8 cellular contexts compared by ENCODE assay signal in genomic region chr2:73072416-73072815, GRCh38. TPM values are rescaled to one million over a fixed set of nuclear protein-coding genes. Genes with fewer than 3 reads are reported as not detected.
DNase-seq lines count a peak whose midpoint lies in the region; ATAC-seq and TF ChIP-seq lines count a peak whose summit lies in the region.

No MANE protein-coding gene starts in this region.

- intact Hi-C loops in Caco-2 (cut with micrococcal nuclease; ENCODE audit: unreplicated experiment) = loop anchor here (5.0 kb wide), 2 partner anchors 90 to 105 kb away; no protein-coding TSS in a partner anchor
- intact Hi-C loops in PC-3 (cut with micrococcal nuclease) = loop anchor here (5.0 kb wide), 3 partner anchors 60 to 180 kb away; no protein-coding TSS in a partner anchor

- H3K4me3 ChIP-seq in Caco-2 (ENCODE audit: low read depth, low read length) = no peak overlapping the region
- H3K4me3 ChIP-seq in PC-3 (ENCODE audit: low read length) = no peak overlapping the region
- H3K4me3 ChIP-seq in trophoblast cell (ENCODE audit: low read depth, low read length) = no peak overlapping the region

- BruUV-seq in Caco-2 (replicated peaks; lab: Mats Ljungman, UMichigan) = no TSS peak
- no TSS peak for BruUV-seq in PC-3 (replicated peaks; lab: Mats Ljungman, UMichigan)

- H3K4me3 Mint-ChIP-seq in Caco-2 (ENCODE audit: unreplicated experiment) (peak overlapping the region; percentile 78), endothelial cell (ENCODE audit: unreplicated experiment) (peak overlapping the region; percentile 94)

- H3K9me3 Mint-ChIP-seq in Caco-2 (ENCODE audit: unreplicated experiment) (no peaks in the 10 kb centered on the region), endothelial cell (ENCODE audit: unreplicated experiment) (no peaks in the 10 kb centered on the region)

- H3K4me1 ChIP-seq in Caco-2 = 0 out of 2 replicates have a peak, but pooled peaks cover 6% of the 10 kb centered on the region
- H3K4me1 ChIP-seq in PC-3 (ENCODE audit: insufficient read depth, low read length) = peaks cover 22% of the 10 kb centered on the region
- H3K4me1 ChIP-seq in trophoblast cell (ENCODE audit: control insufficient read depth in 1 of 2, insufficient read depth in 2 of 2, low read length in 2 of 2) = peaks cover 11% of the 10 kb centered on the region in 2 experiments

- H3K36me3 ChIP-seq in Caco-2 (ENCODE audit: control insufficient read depth, insufficient read depth, low read length) (no peaks in the 10 kb centered on the region), PC-3 (ENCODE audit: low read depth, low read length) (no peaks in the 10 kb centered on the region; the same call in 1 of the 2 replicates), trophoblast cell (ENCODE audit: control insufficient read depth in 1 of 2, insufficient read depth in 2 of 2, low read length in 2 of 2) (peaks cover 2 to 6% of the 10 kb centered on the region in 2 experiments)

- H3K27ac ChIP-seq in PC-3 (ENCODE audit: low read length) = no peak overlapping the region
- H3K27ac ChIP-seq in trophoblast cell (ENCODE audit: low read depth, low read length) = no peak overlapping the region

- no peak overlapping the region for H2BK12ac ChIP-seq in trophoblast cell (ENCODE audit: low read length)

- H3K4ac ChIP-seq in trophoblast cell (ENCODE audit: low read depth, low read length) = no peak overlapping the region

- peaks cover 36% of the 10 kb centered on the region for H3K79me2 ChIP-seq in PC-3 (ENCODE audit: low read length)
- peaks cover 11% of the 10 kb centered on the region for H3K79me2 ChIP-seq in trophoblast cell (ENCODE audit: control insufficient read depth, insufficient read depth, low read length, poor library complexity)

- H3K27me3 Mint-ChIP-seq in Caco-2 (ENCODE audit: insufficient read depth, unreplicated experiment) = no peaks in the 10 kb centered on the region
- peaks cover 22% of the 10 kb centered on the region for H3K27me3 Mint-ChIP-seq in endothelial cell (ENCODE audit: unreplicated experiment)

- H4K91ac ChIP-seq in trophoblast cell (ENCODE audit: low read depth, low read length) = no peak overlapping the region

- H4K12ac ChIP-seq in trophoblast cell (ENCODE audit: low read depth, low read length) = no peak overlapping the region

- no peak overlapping the region for H3K23ac ChIP-seq in trophoblast cell (ENCODE audit: low read length)

- H3K79me1 ChIP-seq in trophoblast cell (ENCODE audit: low read length) = peaks cover 15% of the 10 kb centered on the region

- H3K14ac ChIP-seq in trophoblast cell (ENCODE audit: low read length) = no peak overlapping the region

- H2AFZ ChIP-seq in PC-3 (ENCODE audit: low read length) (no peak overlapping the region), trophoblast cell (ENCODE audit: insufficient read depth, low read length, poor library complexity) (no peak overlapping the region)

- CTCF ChIA-PET in Caco-2 (lab: Charles Lee) = no interaction called here
- CTCF ChIA-PET in PC-3 (lab: Charles Lee) = interaction anchor here (0.6 kb wide), 1 partner anchor 91 kb away, joined by 10 read pairs; no protein-coding TSS in a partner anchor

- H3K9me3 ChIP-seq in Caco-2 = no peaks in the 10 kb centered on the region
- H3K9me3 ChIP-seq in PC-3 (ENCODE audit: low read length) = no peaks in the 10 kb centered on the region
- H3K9me3 ChIP-seq in trophoblast cell (ENCODE audit: insufficient read depth, low read depth, low read length) = no peaks in the 10 kb centered on the region

- no peak overlapping the region for H2BK120ac ChIP-seq in trophoblast cell (ENCODE audit: insufficient read depth, low read length, poor library complexity)

- no peak overlapping the region for H3K18ac ChIP-seq in trophoblast cell (ENCODE audit: low read length)

- no peaks in the 10 kb centered on the region for H3K9me2 ChIP-seq in PC-3 (replicated peaks; ENCODE audit: low read length)

- no peak for TF ChIP-seq CTCF in Caco-2 (IDR thresholded peaks at IDR 0.05; ENCODE audit: insufficient read depth in 1 of 2, low read depth in 1 of 2, low read length in 1 of 2, severe bottlenecking in 1 of 2, unreplicated experiment in 1 of 2)
- TF ChIP-seq CTCF in PC-3 (conservative IDR thresholded peaks at IDR 0.05; ENCODE audit: low read depth, low read length) = no peak
- no peak for TF ChIP-seq CTCF in endothelial cell (IDR thresholded peaks at IDR 0.05; ENCODE audit: unreplicated experiment)

- ATAC-seq in PC-3 = no peak

- DNase-seq in Caco-2 (no peak), PC-3 (no peak), endothelial cell (ENCODE audit: low spot score) (no peak), trophoblast cell (no peak), NCI-H2081 treated with DMSO at 0.1 percent for 48 hours (lab: John Stamatoyannopoulos, UW) (no peak), dedifferentiated amniotic fluid mesenchymal stem cell (ENCODE audit: extremely low spot score) (no peak), HuH-7.5 (ENCODE audit: low spot score) (no peak), KG1 (lab: John Stamatoyannopoulos, UW) (no peak)

- H3F3A ChIP-seq in PC-3 (ENCODE audit: low read length, unreplicated experiment) = no peaks in the 10 kb centered on the region

- POLR2A ChIA-PET in Caco-2 (lab: Charles Lee) (no interaction called here), PC-3 (lab: Charles Lee; ENCODE audit: unreplicated experiment) (no interaction called here)

- peaks cover 22% of the 10 kb centered on the region for H3K36me3 Mint-ChIP-seq in Caco-2 (ENCODE audit: insufficient read depth, unreplicated experiment)
- peaks cover 32% of the 10 kb centered on the region for H3K36me3 Mint-ChIP-seq in endothelial cell (ENCODE audit: low read depth, unreplicated experiment)

- H2BK5ac ChIP-seq in trophoblast cell (ENCODE audit: low read depth, low read length, poor library complexity) = no peak overlapping the region

- no CpG with 5 or more reads among the region's 1 CpG for WGBS in trophoblast cell (ENCODE audit: extremely low coverage, insufficient coverage, insufficient read length)

- no peak overlapping the region for H2AK5ac ChIP-seq in trophoblast cell (ENCODE audit: low read length)

- no peaks in the 10 kb centered on the region for H3K27me3 ChIP-seq in Caco-2 (replicated peaks; ENCODE audit: control insufficient read depth, insufficient read depth, low read length)
- H3K27me3 ChIP-seq in PC-3 (ENCODE audit: low read length) = no peaks in the 10 kb centered on the region
- H3K27me3 ChIP-seq in trophoblast cell (ENCODE audit: insufficient read depth, low read length) = no peaks in the 10 kb centered on the region

- 0 out of 2 replicates have a peak overlapping the region, but pooled peaks have one; percentile 98 for H3K4me2 ChIP-seq in PC-3 (ENCODE audit: low read length)
- peak overlapping the region; percentile 94 for H3K4me2 ChIP-seq in trophoblast cell (ENCODE audit: low read length)

- no peak overlapping the region for H3K9ac ChIP-seq in PC-3 (ENCODE audit: low read length)
- no peak overlapping the region for H3K9ac ChIP-seq in trophoblast cell (ENCODE audit: low read length)

- no peaks in the 10 kb centered on the region for H4K20me1 ChIP-seq in PC-3 (ENCODE audit: low read length)

- H3K4me1 Mint-ChIP-seq in Caco-2 (ENCODE audit: low read depth, unreplicated experiment) (peaks cover 18% of the 10 kb centered on the region), endothelial cell (ENCODE audit: unreplicated experiment) (peaks cover 29% of the 10 kb centered on the region)

- H3K27ac Mint-ChIP-seq in Caco-2 (ENCODE audit: unreplicated experiment) (peak overlapping the region; percentile 91), endothelial cell (ENCODE audit: unreplicated experiment) (peak overlapping the region; percentile 90)

- H4K8ac ChIP-seq in trophoblast cell (ENCODE audit: low read depth, low read length) = no peak overlapping the region

RNA-seq across cellular contexts. Expression of gene SFXN5, which starts 0.9 kb away (rescaled TPM):
- 26.8 and 31.3 TPM in 2 replicates for total RNA-seq in Caco-2 (2022)
- total RNA-seq in PC-3 (2014; rRNA removed) = 22.0 and 30.7 TPM in 2 replicates
- 29.8 TPM for total RNA-seq in endothelial cell (ENCODE audit: unreplicated experiment)
- 9.5 and 13.2 TPM in 2 replicates for polyA plus RNA-seq in trophoblast cell (2013)

RNA-seq across cellular contexts. Expression of gene RAB11FIP5, which starts 40.3 kb away (rescaled TPM):
- total RNA-seq in Caco-2 (2022) = 17.3 and 17.4 TPM in 2 replicates
- 26.6 and 36.9 TPM in 2 replicates for total RNA-seq in PC-3 (2014; rRNA removed)
- 27.8 TPM for total RNA-seq in endothelial cell (ENCODE audit: unreplicated experiment)
- 30.2 and 32.3 TPM in 2 replicates for polyA plus RNA-seq in trophoblast cell (2013)
